In the genomic region with DNA sequence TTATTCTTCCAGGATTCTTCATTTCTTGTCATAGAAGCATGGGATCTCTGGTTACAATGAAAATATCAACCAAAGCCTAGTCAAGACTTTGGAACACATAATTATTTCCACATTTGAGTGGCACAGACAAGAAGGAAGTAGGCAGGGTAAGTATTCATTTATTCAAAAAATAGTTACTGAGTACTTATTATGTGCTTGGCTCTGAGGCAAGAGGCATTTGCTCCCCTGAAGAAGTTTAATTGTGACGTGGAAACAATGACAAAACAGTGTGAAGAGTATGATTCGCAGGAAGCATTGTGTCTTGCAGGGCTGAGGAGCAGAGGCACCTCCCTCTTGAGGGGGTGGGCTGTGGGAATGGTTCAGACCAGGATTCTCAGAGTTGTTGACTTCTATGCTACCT, we compare ENCODE assay signal across 2 cellular contexts.
TF ChIP-seq lines count a peak whose summit lies in the region.

No MANE protein-coding gene starts in this region.

TF ChIP-seq in HepG2, 621 proteins besides CTCF, POLR2A, EP300 and RAD21:
- TF ChIP-seq POLR2G (IDR thresholded peaks at IDR 0.05; ENCODE audit: low read depth, low read length) = no peak
- TF ChIP-seq CREB1 (IDR thresholded peaks at IDR 0.05) = peak; percentile 50; the same call in 1 of the 2 replicates
- no peak for TF ChIP-seq CREB1 (CRISPR knock-in tag; IDR thresholded peaks at IDR 0.05)

TF ChIP-seq in SK-N-SH, 30 proteins besides CTCF, POLR2A, EP300 and RAD21:
- peak; percentile 51; the same call in 1 of the 2 replicates for TF ChIP-seq TCF12 (IDR thresholded peaks at IDR 0.05)
- TF ChIP-seq SMC3 (IDR thresholded peaks at IDR 0.05; ENCODE audit: low read depth, low read length) = no peak
TF ChIP-seq in SK-N-SH: peak in this region for 1.
